In genomic region chr3:101484805-101485620, GRCh38 we compare ENCODE assay signal across 14 cellular contexts. TPM values are rescaled to one million over a fixed set of nuclear protein-coding genes. Genes with fewer than 3 reads are reported as not detected.
DNase-seq lines count a peak whose midpoint lies in the region; ATAC-seq, FAIRE-seq and TF ChIP-seq lines count a peak whose summit lies in the region.
"Had no signal": no experiment of that assay in that cellular context is flagged by ENCODE, and none has a peak within 500 bp of the region (broad histone marks: within the 10 kb centered on the region; RNA-seq: fewer than 3 reads in every experiment).

No MANE protein-coding gene starts in this region.

- CTCF ChIA-PET in CD4-positive, alpha-beta T cell (lab: Charles Lee), result no interaction called here

- no peak for ATAC-seq in CD4-positive, alpha-beta T cell (ENCODE audit: poor library complexity)

- TF ChIP-seq CTCF in CD4-positive, alpha-beta T cell (IDR thresholded peaks at IDR 0.05), result no peak

- H3K27me3 ChIP-seq in CD4-positive, alpha-beta T cell (ENCODE audit: control insufficient read depth, insufficient read depth, low read length), result no peaks in the 10 kb centered on the region
- H3K27me3 ChIP-seq: transverse colon had no signal

- H3K9me3 Mint-ChIP-seq in CD4-positive, alpha-beta T cell, result peaks cover 2% of the 10 kb centered on the region

- H3K27ac ChIP-seq in CD4-positive, alpha-beta T cell (ENCODE audit: low read depth, low read length), result no peak overlapping the region
- H3K27ac ChIP-seq in substantia nigra (ENCODE audit: low read depth, low read length, poor library complexity, severe bottlenecking), result no peak overlapping the region
- H3K27ac ChIP-seq: coronary artery, parathyroid adenoma, transverse colon had no signal

- peaks cover 95% of the 10 kb centered on the region for H3K36me3 Mint-ChIP-seq in CD4-positive, alpha-beta T cell (ENCODE audit: low read depth)

- no peak for DNase-seq in CD4-positive, alpha-beta T cell
- DNase-seq in HS-27A (ENCODE audit: low read depth) (peak; percentile 35), brain pericyte (ENCODE audit: low read depth, low spot score) (peak; percentile 12), kidney tubule cell (ENCODE audit: low spot score) (peak; percentile 74), GM19239 (ENCODE audit: insufficient read length, low spot score) (no peak), NCI-H187 (lab: John Stamatoyannopoulos, UW) (no peak), substantia nigra (lab: John Stamatoyannopoulos, UW) (no peak), NCI-H2227 treated with DMSO at 0.1 percent for 48 hours (lab: John Stamatoyannopoulos, UW) (no peak)
- DNase-seq: DMS 273 treated with DMSO at 0.1 percent for 48 hours, NCI-H510A treated with DMSO at 0.1 percent for 48 hours, SW 1271, transverse colon had no signal

- no peaks in the 10 kb centered on the region for H3K27me3 Mint-ChIP-seq in CD4-positive, alpha-beta T cell

- H3K9me3 ChIP-seq in CD4-positive, alpha-beta T cell (ENCODE audit: control insufficient read depth, low read length), result no peaks in the 10 kb centered on the region
- H3K9me3 ChIP-seq: transverse colon had no signal

- H3K27ac Mint-ChIP-seq in CD4-positive, alpha-beta T cell, result peak overlapping the region; percentile 79

- H3K4me1 Mint-ChIP-seq in CD4-positive, alpha-beta T cell (ENCODE audit: low read depth), result peaks cover 78% of the 10 kb centered on the region

- POLR2A ChIA-PET in CD4-positive, alpha-beta T cell (lab: Charles Lee), result interaction anchor here (1.5 kb wide), 1 partner anchor 19 kb away, joined by 3 read pairs; no protein-coding TSS in a partner anchor

- no peak overlapping the region for H3K4me3 Mint-ChIP-seq in CD4-positive, alpha-beta T cell

- no peak for FAIRE-seq in GM19239 (lab: Jason Lieb, UNC)

- intact Hi-C loops in CD4-positive, alpha-beta T cell (cut with DNase I, micrococcal nuclease), result no loop called here

RNA-seq across cellular contexts. Expression of gene SENP7, which starts 28.0 kb away (rescaled TPM):
- 10 to 100 TPM; 37.5 to 39.3 TPM for total RNA-seq in CD4-positive, alpha-beta T cell

Comparison
In these comparisons a context has a peak if more than half of its experiments do, and no peak if none do; other contexts are left out.
1. DNase-seq: peak in HS-27A (single experiment), brain pericyte (single experiment) and kidney tubule cell (single experiment); none in CD4-positive, alpha-beta T cell (0 of 10), GM19239 (single experiment), NCI-H187 (0 of 2), substantia nigra (0 of 49) and NCI-H2227 treated with DMSO at 0.1 percent for 48 hours (single experiment).